Comparison of ENCODE assay signal across 26 cellular contexts in the genomic region with DNA sequence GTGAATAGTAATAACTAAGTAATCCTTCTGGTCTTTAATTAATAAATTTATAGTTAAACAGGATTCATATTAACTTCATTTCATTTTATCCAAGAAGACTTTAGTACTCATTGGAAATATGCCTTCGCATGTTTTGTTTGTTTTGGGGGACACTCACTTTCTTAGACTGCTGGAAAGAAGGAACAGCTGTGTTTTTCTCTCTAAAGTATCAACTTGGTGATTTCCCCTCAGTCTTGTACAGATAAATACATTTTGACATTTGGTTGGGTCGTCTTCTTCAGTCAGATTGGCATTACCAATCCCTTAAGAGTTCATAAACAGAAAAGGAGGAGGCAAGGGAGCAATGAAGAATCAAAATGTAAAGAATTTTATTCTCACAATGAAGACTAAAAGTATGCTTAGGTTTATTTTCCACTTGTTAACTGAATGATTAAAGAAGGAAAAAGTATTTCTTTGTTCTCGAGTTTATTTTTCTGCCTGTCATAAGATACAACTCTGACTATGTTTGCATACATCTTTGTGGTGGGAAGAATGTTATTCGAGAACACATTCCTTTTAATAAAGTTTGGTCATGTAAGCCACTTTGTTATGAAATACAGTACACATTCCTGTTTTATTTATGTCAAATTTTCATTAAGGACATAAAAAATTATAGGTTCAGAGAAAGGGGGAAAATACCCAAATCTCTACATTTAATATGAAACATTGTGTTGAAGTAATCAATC.
A peak's percentile ranks its signal among the peaks of the same experiment; 100 is the strongest.
DNase-seq lines count a peak whose midpoint lies in the region; FAIRE-seq and TF ChIP-seq lines count a peak whose summit lies in the region.
"Had no signal": no experiment of that assay in that cellular context is flagged by ENCODE, and none has a peak within 500 bp of the region (broad histone marks: within the 10 kb centered on the region; RNA-seq: fewer than 3 reads in every experiment).

No MANE protein-coding gene starts in this region.

- no peak overlapping the region for H3K27ac ChIP-seq in astrocyte (ENCODE audit: low read depth, low read length)
- H3K27ac ChIP-seq in GM23248 = no peak overlapping the region
- H3K27ac ChIP-seq: BLaER1, KMS-11, PC-9, SJCRH30 had no signal

- no peaks in the 10 kb centered on the region for H3K9me2 ChIP-seq in GM23248 (ENCODE audit: insufficient read depth)

- no peaks in the 10 kb centered on the region for H3K27me3 Mint-ChIP-seq in astrocyte (ENCODE audit: low read depth, unreplicated experiment)
- no peaks in the 10 kb centered on the region for H3K27me3 Mint-ChIP-seq in osteocyte (ENCODE audit: unreplicated experiment)

- H3K4me3 Mint-ChIP-seq in astrocyte (ENCODE audit: unreplicated experiment) (no peak overlapping the region), osteocyte (ENCODE audit: unreplicated experiment) (peak overlapping the region; percentile 2)
- H3K4me3 Mint-ChIP-seq: IgD-negative memory B cell had no signal

- H3K9me3 Mint-ChIP-seq in astrocyte (ENCODE audit: unreplicated experiment) = no peaks in the 10 kb centered on the region
- peaks cover 10% of the 10 kb centered on the region for H3K9me3 Mint-ChIP-seq in osteocyte (ENCODE audit: unreplicated experiment)
- H3K9me3 Mint-ChIP-seq: CD4-positive, CD25-positive, alpha-beta regulatory T cell had no signal

- DNase-seq in EH (ENCODE audit: low read depth) (peak; percentile 21), astrocyte (ENCODE audit: low read depth) (peak; percentile 25), fibroblast of peridontal ligament (ENCODE audit: extremely low read depth) (peak; percentile 73), osteocyte (ENCODE audit: extremely low spot score, unreplicated experiment) (no peak), cortex of kidney (lab: John Stamatoyannopoulos, UW) (no peak), medulla oblongata (ENCODE audit: extremely low spot score) (no peak), GM23248 (no peak), NCI-H446 treated with DMSO at 0.1 percent for 48 hours (lab: John Stamatoyannopoulos, UW) (no peak)
- DNase-seq: 8988T; CD4-positive, CD25-positive, alpha-beta regulatory T cell; EL; GDM1; GOT3; NCI-H1092; NCI-H1417 treated with DMSO at 0.1 percent for 48 hours; NCI-H446; NCI-H526; NCI-H82; NK-92 treated with Interleukin-12 subunit alpha and Interleukin-12 subunit beta, amount 100 ng/mL, for 24 hours; PC-9; SJCRH30 had no signal

- no peak for FAIRE-seq in astrocyte (lab: Jason Lieb, UNC)
- FAIRE-seq: GM12878 had no signal

- peaks cover 4% of the 10 kb centered on the region for H3K4me1 ChIP-seq in astrocyte (ENCODE audit: insufficient read depth, low read length)
- H3K4me1 ChIP-seq in GM23248 (ENCODE audit: insufficient read depth) = peaks cover 14% of the 10 kb centered on the region
- H3K4me1 ChIP-seq: HAP-1 had no signal

- no peak overlapping the region for H3K9ac ChIP-seq in astrocyte (ENCODE audit: low read length)
- H3K9ac ChIP-seq in GM23248 = no peak overlapping the region
- H3K9ac ChIP-seq: BLaER1, KMS-11 had no signal

- in situ Hi-C loops in GM23248 (cut with MboI) = no loop called here

- no peak overlapping the region for H3K27ac Mint-ChIP-seq in astrocyte (ENCODE audit: unreplicated experiment)
- H3K27ac Mint-ChIP-seq in osteocyte (ENCODE audit: unreplicated experiment) = peak overlapping the region; percentile 94
- H3K27ac Mint-ChIP-seq: CD4-positive, CD25-positive, alpha-beta regulatory T cell; IgD-negative memory B cell had no signal

- 0 out of 2 replicates have a peak, but pooled peaks cover 4% of the 10 kb centered on the region for H3F3A ChIP-seq in GM23248 (ENCODE audit: insufficient read depth)

- 58 to 64% methylated on average over 4 of the region's 4 CpGs for whole genome bisulfite sequencing in GM23248 (ENCODE audit: low coverage in 1 of 2, low lambda C conversion rate in 2 of 2, missing lambda C conversion rate in 2 of 2), 2 experiments

- H3K36me3 ChIP-seq in astrocyte (ENCODE audit: insufficient read depth, low read length) (no peaks in the 10 kb centered on the region), GM23248 (ENCODE audit: low read depth) (no peaks in the 10 kb centered on the region)
- H3K36me3 ChIP-seq: BLaER1, HAP-1, SJCRH30 had no signal

- H3K4me2 ChIP-seq in astrocyte (ENCODE audit: low read length) (no peak overlapping the region), GM23248 (ENCODE audit: unreplicated experiment) (no peak overlapping the region)
- H3K4me2 ChIP-seq: KMS-11, PC-9 had no signal

- H3K36me3 Mint-ChIP-seq in astrocyte (ENCODE audit: low read depth, unreplicated experiment) (no peaks in the 10 kb centered on the region), osteocyte (ENCODE audit: unreplicated experiment) (peaks cover 4% of the 10 kb centered on the region)
- H3K36me3 Mint-ChIP-seq: CD4-positive, CD25-positive, alpha-beta regulatory T cell had no signal

- no peak for TF ChIP-seq CTCF in astrocyte (IDR thresholded peaks at IDR 0.05; ENCODE audit: insufficient read depth, low read depth, low read length)
- TF ChIP-seq CTCF in osteocyte (IDR thresholded peaks at IDR 0.05) = no peak

- peaks cover 8% of the 10 kb centered on the region for H3K4me1 Mint-ChIP-seq in astrocyte (ENCODE audit: low read depth, unreplicated experiment)
- peaks cover 63% of the 10 kb centered on the region for H3K4me1 Mint-ChIP-seq in osteocyte (ENCODE audit: unreplicated experiment)
- H3K4me1 Mint-ChIP-seq: CD4-positive, CD25-positive, alpha-beta regulatory T cell had no signal

- H4K20me1 ChIP-seq in astrocyte (ENCODE audit: insufficient read depth, low read length) = no peaks in the 10 kb centered on the region
- H4K20me1 ChIP-seq in GM23248 (ENCODE audit: insufficient read depth) = no peaks in the 10 kb centered on the region
- H4K20me1 ChIP-seq: BLaER1 had no signal

- no peak overlapping the region for H2AFZ ChIP-seq in astrocyte (ENCODE audit: low read depth, low read length)
- H2AFZ ChIP-seq in GM23248 = no peak overlapping the region

- H3K9me3 ChIP-seq in astrocyte (ENCODE audit: insufficient read depth, low read depth, low read length) (no peaks in the 10 kb centered on the region), GM23248 (ENCODE audit: low read depth) (no peaks in the 10 kb centered on the region)
- H3K9me3 ChIP-seq: BLaER1, HAP-1, SJCRH30 had no signal

- no peak overlapping the region for H3K4me3 ChIP-seq in astrocyte (ENCODE audit: insufficient read depth, low read depth, low read length)
- no peak overlapping the region for H3K4me3 ChIP-seq in GM23248
- H3K4me3 ChIP-seq: BLaER1, GM12878, HAP-1, PC-9, SJCRH30 had no signal

- no peaks in the 10 kb centered on the region for H3K27me3 ChIP-seq in astrocyte (ENCODE audit: insufficient read depth, low read length)
- no peaks in the 10 kb centered on the region for H3K27me3 ChIP-seq in GM23248 (replicated peaks; ENCODE audit: insufficient read depth)
- H3K27me3 ChIP-seq: BLaER1, SJCRH30 had no signal

- no peaks in the 10 kb centered on the region for H3K79me2 ChIP-seq in astrocyte (ENCODE audit: insufficient read depth, low read length)
- H3K79me2 ChIP-seq in GM23248 (ENCODE audit: insufficient read depth) = no peaks in the 10 kb centered on the region

Comparison
In these comparisons a context has a peak if more than half of its experiments do, and no peak if none do; other contexts are left out.
1. DNase-seq: peak in EH (single experiment), astrocyte (single experiment) and fibroblast of peridontal ligament (single experiment); none in osteocyte (single experiment), cortex of kidney (single experiment), medulla oblongata (single experiment), GM23248 (single experiment) and NCI-H446 treated with DMSO at 0.1 percent for 48 hours (single experiment).